In the genomic region with DNA sequence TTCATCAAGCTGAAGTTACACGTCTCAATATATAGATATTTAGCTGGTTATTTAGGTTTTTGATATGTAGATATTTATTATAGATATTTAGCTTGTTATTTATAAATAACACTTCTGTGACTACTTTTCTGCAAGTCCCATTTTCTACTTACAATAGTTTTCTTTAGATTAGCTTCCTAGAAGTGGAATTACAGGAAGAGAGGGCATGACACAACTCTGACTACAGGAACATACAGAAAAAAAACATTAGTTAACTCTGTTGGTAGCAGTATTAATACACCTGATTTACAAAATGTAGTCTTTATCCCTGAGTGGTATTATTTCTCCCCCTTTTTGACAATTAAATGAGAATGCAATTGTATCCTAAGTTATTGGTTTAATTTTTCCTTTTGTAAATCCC, we compare ENCODE assay signal across 18 cellular contexts. TPM values are rescaled to one million over a fixed set of nuclear protein-coding genes. Genes with fewer than 3 reads are reported as not detected.
DNase-seq lines count a peak whose midpoint lies in the region; ATAC-seq and TF ChIP-seq lines count a peak whose summit lies in the region.
"Had no signal": no experiment of that assay in that cellular context is flagged by ENCODE, and none has a peak within 500 bp of the region (broad histone marks: within the 10 kb centered on the region; RNA-seq: fewer than 3 reads in every experiment).

No MANE protein-coding gene starts in this region.

- H3K79me2 ChIP-seq in DND-41 (ENCODE audit: insufficient read depth, low read length) (no peaks in the 10 kb centered on the region), KMS-11 (ENCODE audit: insufficient read depth, low read depth) (no peaks in the 10 kb centered on the region)

- peak overlapping the region; percentile 55; the same call in 1 of the 2 replicates for H3K9ac ChIP-seq in DND-41 (ENCODE audit: low read depth, low read length)
- peak overlapping the region; percentile 2; the same call in 1 of the 2 replicates for H3K9ac ChIP-seq in KMS-11

- H3K4me3 ChIP-seq in DND-41 (ENCODE audit: low read depth in 1 of 2, low read length in 2 of 2) (no peak overlapping the region), KMS-11 (IDR thresholded peaks at IDR 0.05; ENCODE audit: insufficient read depth, low read depth, low read length) (no peak overlapping the region)

- H3K27me3 ChIP-seq in DND-41 (ENCODE audit: insufficient read depth, low read length, poor library complexity) (no peaks in the 10 kb centered on the region), KMS-11 (ENCODE audit: insufficient read depth, low read depth) (no peaks in the 10 kb centered on the region)

- H3K36me3 ChIP-seq in DND-41 (ENCODE audit: insufficient read depth, low read length) (no peaks in the 10 kb centered on the region), KMS-11 (ENCODE audit: insufficient read depth) (no peaks in the 10 kb centered on the region)
- H3K36me3 ChIP-seq: BE2C had no signal

- no peak for TF ChIP-seq CTCF in DND-41 (IDR thresholded peaks at IDR 0.05; ENCODE audit: borderline replicate concordance, extremely low read depth, low read length, poor library complexity, severe bottlenecking)
- no peak for TF ChIP-seq CTCF in KMS-11 (conservative IDR thresholded peaks at IDR 0.05; ENCODE audit: low read depth, low read length)

- no peak for DNase-seq in DND-41
- DNase-seq in OCI-M1 (lab: John Stamatoyannopoulos, UW) = peak; percentile 48
- peak; percentile 11 for DNase-seq in pulmonary artery endothelial cell (ENCODE audit: low read depth, low spot score)
- DNase-seq in SW480 (ENCODE audit: low spot score) = no peak
- DNase-seq in NCI-H1930 (lab: John Stamatoyannopoulos, UW) = no peak
- no peak for DNase-seq in SHP77 (lab: John Stamatoyannopoulos, UW)
- DNase-seq: ACHN; BE2C; C1 segment of cervical spinal cord; CD8-positive, alpha-beta memory T cell; COR-L47; DMS 273 treated with DMSO at 0.1 percent for 48 hours; DMS53; H9 had no signal

- no peak for ATAC-seq in DND-41 (ENCODE audit: insufficient read depth, low read depth)

- peaks cover 96% of the 10 kb centered on the region for H3K4me1 ChIP-seq in DND-41 (ENCODE audit: insufficient read depth, low read length)
- H3K4me1 ChIP-seq in KMS-11 (ENCODE audit: low read depth, poor library complexity, severe bottlenecking) = peaks cover 98% of the 10 kb centered on the region
- H3K4me1 ChIP-seq: BE2C had no signal

- no peak overlapping the region for H3K4me2 ChIP-seq in DND-41 (ENCODE audit: insufficient read depth, low read length)
- H3K4me2 ChIP-seq in KMS-11 = peak overlapping the region; percentile 97

- H3K9me3 ChIP-seq in DND-41 (ENCODE audit: insufficient read depth, low read length, severe bottlenecking) = no peaks in the 10 kb centered on the region
- H3K9me3 ChIP-seq: BE2C had no signal

- H4K20me1 ChIP-seq in DND-41 (ENCODE audit: insufficient read depth, low read length) = no peaks in the 10 kb centered on the region
- H4K20me1 ChIP-seq in KMS-11 (ENCODE audit: insufficient read depth) = no peaks in the 10 kb centered on the region

- H2AFZ ChIP-seq in DND-41 (ENCODE audit: low read depth, low read length) (no peak overlapping the region), KMS-11 (ENCODE audit: low read depth) (no peak overlapping the region)

- peak overlapping the region; percentile 92 for H3K27ac ChIP-seq in DND-41 (ENCODE audit: low read length)
- H3K27ac ChIP-seq in KMS-11 = peak overlapping the region; percentile 89

RNA-seq across cellular contexts. Expression of a gene that starts 21.2 kb away (rescaled TPM):
- total RNA-seq in pulmonary artery endothelial cell = not detected in 2 replicates
- total RNA-seq: CD4-positive, CD25-positive, alpha-beta regulatory T cell; H1; H9; HT-29 had no signal

RNA-seq across cellular contexts. Expression of a gene that starts 28.0 kb away (rescaled TPM):
- not detected in 2 replicates for total RNA-seq in pulmonary artery endothelial cell
- total RNA-seq: CD4-positive, CD25-positive, alpha-beta regulatory T cell; CD8-positive, alpha-beta memory T cell; H1; H9; HT-29 had no signal

Comparison
In these comparisons a context has a peak if more than half of its experiments do, and no peak if none do; other contexts are left out.
1. DNase-seq: peak in OCI-M1 (single experiment) and pulmonary artery endothelial cell (single experiment); none in DND-41 (single experiment), SW480 (single experiment), NCI-H1930 (0 of 2) and SHP77 (0 of 2).